Comparison of ENCODE assay signal across 1 cellular context in genomic region chr5:140828402-140828737, GRCh38.
TF ChIP-seq lines count a peak whose summit lies in the region.

No MANE protein-coding gene starts in this region.

TF ChIP-seq in HepG2, 621 proteins besides CTCF, POLR2A, EP300 and RAD21:
- TF ChIP-seq ZNF672 (CRISPR knock-in tag; IDR thresholded peaks at IDR 0.05) (no peak), ETV6 (CRISPR knock-in tag; conservative IDR thresholded peaks at IDR 0.05) (no peak), FOXM1 (CRISPR knock-in tag; IDR thresholded peaks at IDR 0.05) (no peak), HIVEP1 (CRISPR knock-in tag; IDR thresholded peaks at IDR 0.05) (no peak), ZNF598 (CRISPR knock-in tag; IDR thresholded peaks at IDR 0.05; ENCODE audit: borderline replicate concordance) (no peak), AGO1 (IDR thresholded peaks at IDR 0.05; ENCODE audit: low read depth, low read length, poor library complexity, severe bottlenecking) (no peak), USF2 (IDR thresholded peaks at IDR 0.05; ENCODE audit: low read depth, low read length) (no peak), USF2 (CRISPR knock-in tag; IDR thresholded peaks at IDR 0.05; ENCODE audit: borderline replicate concordance) (no peak), ZNF136 (CRISPR knock-in tag; IDR thresholded peaks at IDR 0.05; ENCODE audit: low read depth) (no peak), MTERF4 (CRISPR knock-in tag; IDR thresholded peaks at IDR 0.05) (no peak), SAP130 (CRISPR knock-in tag; IDR thresholded peaks at IDR 0.05; ENCODE audit: low read depth) (no peak), ZNF414 (CRISPR knock-in tag; IDR thresholded peaks at IDR 0.05) (no peak), KLF13 (CRISPR knock-in tag; IDR thresholded peaks at IDR 0.05) (no peak), ISL2 (CRISPR knock-in tag; IDR thresholded peaks at IDR 0.05) (no peak)
